15 cellular contexts compared by ENCODE assay signal in the genomic region with DNA sequence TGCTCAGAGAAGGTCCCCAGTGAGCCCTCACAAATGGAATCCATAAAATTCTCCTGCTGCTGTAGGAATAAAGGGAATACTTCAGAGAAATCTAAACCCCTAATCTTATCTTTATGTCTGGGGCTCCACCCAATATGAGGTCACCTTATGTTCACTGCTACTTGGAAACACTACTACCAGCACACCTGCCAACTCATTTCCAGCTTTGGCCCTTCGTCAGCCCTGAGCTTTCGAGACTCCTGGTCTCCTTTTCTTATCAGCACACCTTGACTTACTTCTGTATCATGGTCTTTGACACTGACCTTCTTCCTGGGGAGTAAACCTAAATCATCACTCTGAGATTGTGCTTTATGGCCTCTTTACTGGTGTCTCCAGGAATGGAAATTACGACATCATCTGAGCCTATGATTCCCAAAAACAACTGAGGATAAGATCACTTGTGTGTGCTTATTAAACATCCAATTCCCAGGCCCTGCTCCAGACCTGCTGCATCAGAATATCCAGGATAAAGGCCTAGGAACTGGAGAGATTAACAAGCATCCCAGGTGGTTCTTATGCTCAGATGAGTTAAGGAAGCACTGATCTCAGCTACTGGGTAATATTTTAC. TPM values are rescaled to one million over a fixed set of nuclear protein-coding genes. Genes with fewer than 3 reads are reported as not detected.
DNase-seq lines count a peak whose midpoint lies in the region; ATAC-seq and TF ChIP-seq lines count a peak whose summit lies in the region.
"Had no signal": no experiment of that assay in that cellular context is flagged by ENCODE, and none has a peak within 500 bp of the region (broad histone marks: within the 10 kb centered on the region; RNA-seq: fewer than 3 reads in every experiment).

No MANE protein-coding gene starts in this region.

- no peaks in the 10 kb centered on the region for H3K9me1 ChIP-seq in IMR-90 (ENCODE audit: insufficient read depth, low read length)

- H3K27ac Mint-ChIP-seq in activated CD8-positive, alpha-beta memory T cell treated with anti-CD3 and anti-CD28 coated beads, Interleukin-2, amount 10 ng/mL, durations not matched to agents 7 days and 5 days = no peak overlapping the region
- H3K27ac Mint-ChIP-seq: CD8-positive, alpha-beta T cell had no signal

- POLR2A ChIA-PET in IMR-90 (lab: Charles Lee; ENCODE audit: unreplicated experiment) = no interaction called here

- H4K8ac ChIP-seq in IMR-90 (ENCODE audit: low read depth in 2 of 2, low read length in 2 of 2) = no peak overlapping the region

- no peaks in the 10 kb centered on the region for H3K4me1 ChIP-seq in IMR-90 (ENCODE audit: control insufficient read depth, insufficient read depth, low read length)
- no peaks in the 10 kb centered on the region for H3K4me1 ChIP-seq in body of pancreas
- H3K4me1 ChIP-seq in mucosa of stomach (ENCODE audit: control insufficient read depth, insufficient read depth, low read length) = peaks cover 34% of the 10 kb centered on the region
- H3K4me1 ChIP-seq: BE2C had no signal

- H4K91ac ChIP-seq in IMR-90 (ENCODE audit: insufficient read depth, low read depth, low read length) = no peak overlapping the region

- H4K5ac ChIP-seq in IMR-90 (ENCODE audit: low read depth, low read length) = no peak overlapping the region

- H3K9ac ChIP-seq in IMR-90 (ENCODE audit: low read depth, low read length) = no peak overlapping the region
- peak overlapping the region; percentile 48 for H3K9ac ChIP-seq in mucosa of stomach (ENCODE audit: low read length)

- no peak overlapping the region for H2AK9ac ChIP-seq in IMR-90 (replicated peaks; ENCODE audit: low read depth, low read length, poor library complexity)

- no peak overlapping the region for H2BK20ac ChIP-seq in IMR-90 (ENCODE audit: low read depth, low read length)

- H3K27ac ChIP-seq in IMR-90 (ENCODE audit: insufficient read depth, low read length) = no peak overlapping the region
- no peak overlapping the region for H3K27ac ChIP-seq in body of pancreas
- H3K27ac ChIP-seq: PC-9 had no signal

- in situ Hi-C loops in IMR-90 (cut with MboI; ENCODE audit: low sequenced_read_pairs) = loop anchor here (10.0 kb wide), 1 partner anchor 164 kb away; no protein-coding TSS in a partner anchor

- H3K4me2 ChIP-seq in IMR-90 (ENCODE audit: low read depth, low read length) = no peak overlapping the region
- H3K4me2 ChIP-seq: PC-9 had no signal

- H3K4me3 ChIP-seq in IMR-90 (ENCODE audit: insufficient read depth, low read depth, low read length) = no peak overlapping the region
- no peak overlapping the region for H3K4me3 ChIP-seq in body of pancreas
- H3K4me3 ChIP-seq in mucosa of stomach (ENCODE audit: low read length) = no peak overlapping the region
- H3K4me3 ChIP-seq: PC-9 had no signal

- ATAC-seq in IMR-90 (ENCODE audit: low read depth) (no peak), body of pancreas (peak; percentile 24)
- ATAC-seq in activated CD8-positive, alpha-beta memory T cell treated with anti-CD3 and anti-CD28 coated beads, Interleukin-2, amount 10 ng/mL, durations not matched to agents 7 days and 5 days = no peak
- ATAC-seq: CD8-positive, alpha-beta T cell had no signal

- no peaks in the 10 kb centered on the region for H3K9me3 ChIP-seq in IMR-90 (ENCODE audit: control insufficient read depth, insufficient read depth, low read length)
- no peaks in the 10 kb centered on the region for H3K9me3 ChIP-seq in body of pancreas
- H3K9me3 ChIP-seq in mucosa of stomach (ENCODE audit: control insufficient read depth, low read length) = no peaks in the 10 kb centered on the region
- H3K9me3 ChIP-seq: BE2C had no signal

- H2AK5ac ChIP-seq in IMR-90 (ENCODE audit: low read depth, low read length) = no peak overlapping the region

- WGBS in IMR-90 (ENCODE audit: extremely low coverage in 2 of 2, insufficient read length in 1 of 2), 2 experiments = 40% methylated on average over 2 of the region's 3 CpGs; no CpG with 5 or more reads in 1 of the 2 experiments
- 49% methylated on average over 3 of the region's 3 CpGs for WGBS in body of pancreas, 2 donors

- H3K14ac ChIP-seq in IMR-90 (replicated peaks; ENCODE audit: low read depth, low read length) = no peak overlapping the region

- no peaks in the 10 kb centered on the region for H3K9me3 Mint-ChIP-seq in activated CD8-positive, alpha-beta memory T cell treated with anti-CD3 and anti-CD28 coated beads, Interleukin-2, amount 10 ng/mL, durations not matched to agents 7 days and 5 days (ENCODE audit: low read depth)
- H3K9me3 Mint-ChIP-seq: CD8-positive, alpha-beta T cell had no signal

- TF ChIP-seq CTCF in IMR-90 (conservative IDR thresholded peaks at IDR 0.05; ENCODE audit: low read depth, low read length) (no peak), body of pancreas (IDR thresholded peaks at IDR 0.05) (no peak), GM10266 (IDR thresholded peaks at IDR 0.05; ENCODE audit: control insufficient read depth, insufficient read depth, low read depth, missing control alignments) (no peak)

- H3K4me1 Mint-ChIP-seq in activated CD8-positive, alpha-beta memory T cell treated with anti-CD3 and anti-CD28 coated beads, Interleukin-2, amount 10 ng/mL, durations not matched to agents 7 days and 5 days = peaks cover 14% of the 10 kb centered on the region

- H3K27me3 ChIP-seq in IMR-90 (ENCODE audit: control insufficient read depth, insufficient read depth, low read length) (no peaks in the 10 kb centered on the region), body of pancreas (no peaks in the 10 kb centered on the region), mucosa of stomach (ENCODE audit: control insufficient read depth, insufficient read depth, low read length) (no peaks in the 10 kb centered on the region)
- H3K27me3 ChIP-seq: BE2C had no signal

- H3K36me3 ChIP-seq in IMR-90 (ENCODE audit: control insufficient read depth, insufficient read depth, low read length) (no peaks in the 10 kb centered on the region), body of pancreas (replicated peaks in 1 of 2; ENCODE audit: insufficient read depth in 1 of 2, low read depth in 2 of 2) (no peaks in the 10 kb centered on the region), mucosa of stomach (ENCODE audit: control insufficient read depth, insufficient read depth, low read length) (no peaks in the 10 kb centered on the region)
- H3K36me3 ChIP-seq: BE2C had no signal

- H2BK15ac ChIP-seq in IMR-90 (ENCODE audit: low read depth, low read length) = no peak overlapping the region; the same call in 2 of the 3 replicates

- H2BK5ac ChIP-seq in IMR-90 (ENCODE audit: low read depth, low read length, poor library complexity, severe bottlenecking) = no peak overlapping the region

- no peaks in the 10 kb centered on the region for H3K27me3 Mint-ChIP-seq in activated CD8-positive, alpha-beta memory T cell treated with anti-CD3 and anti-CD28 coated beads, Interleukin-2, amount 10 ng/mL, durations not matched to agents 7 days and 5 days

- no peak overlapping the region for H3K4me3 Mint-ChIP-seq in activated CD8-positive, alpha-beta memory T cell treated with anti-CD3 and anti-CD28 coated beads, Interleukin-2, amount 10 ng/mL, durations not matched to agents 7 days and 5 days
- H3K4me3 Mint-ChIP-seq: CD8-positive, alpha-beta T cell had no signal

- no peak overlapping the region for H3K4ac ChIP-seq in IMR-90 (ENCODE audit: low read depth, low read length)

- no peaks in the 10 kb centered on the region for H3K79me1 ChIP-seq in IMR-90 (ENCODE audit: low read depth in 1 of 2, low read length in 2 of 2)

- H3K56ac ChIP-seq in IMR-90 (ENCODE audit: extremely low read depth, insufficient read depth, low read length) = no peak overlapping the region

- no peak overlapping the region for H3K18ac ChIP-seq in IMR-90 (ENCODE audit: low read depth, low read length)

- no peak overlapping the region for H2AFZ ChIP-seq in IMR-90 (replicated peaks; ENCODE audit: low read length, poor library complexity)
- H2AFZ ChIP-seq: PC-9 had no signal

- DNase-seq in IMR-90 (no peak), body of pancreas (no peak), ureter (ENCODE audit: low spot score) (no peak), GM10266 (ENCODE audit: extremely low spot score) (no peak), NCI-H2196 (lab: John Stamatoyannopoulos, UW; ENCODE audit: unreplicated experiment) (no peak)
- DNase-seq in activated CD8-positive, alpha-beta memory T cell treated with anti-CD3 and anti-CD28 coated beads, Interleukin-2, amount 10 ng/mL, durations not matched to agents 7 days and 5 days = no peak
- DNase-seq: BE2C; CD8-positive, alpha-beta T cell; DMS 273 treated with DMSO at 0.1 percent for 48 hours; MV-4-11; NCI-H1436; NCI-H2029 treated with DMSO at 0.1 percent for 48 hours; NCI-H524; PC-9 had no signal

- no peak overlapping the region for H2BK120ac ChIP-seq in IMR-90 (ENCODE audit: low read depth, low read length)

- H3K36me3 Mint-ChIP-seq in activated CD8-positive, alpha-beta memory T cell treated with anti-CD3 and anti-CD28 coated beads, Interleukin-2, amount 10 ng/mL, durations not matched to agents 7 days and 5 days = peaks cover 2% of the 10 kb centered on the region
- H3K36me3 Mint-ChIP-seq: CD8-positive, alpha-beta T cell had no signal

- TF ChIP-seq POLR2A in IMR-90 (IDR thresholded peaks at IDR 0.05; ENCODE audit: low read depth, low read length) (no peak), body of pancreas (IDR thresholded peaks at IDR 0.05) (no peak)

- CTCF ChIA-PET in IMR-90 (lab: Yijun Ruan, JAX) = no interaction called here
- CTCF ChIA-PET in activated CD8-positive, alpha-beta memory T cell treated with anti-CD3 and anti-CD28 coated beads, Interleukin-2, amount 10 ng/mL, durations not matched to agents 7 days and 5 days (lab: Charles Lee) = no interaction called here

- intact Hi-C loops in IMR-90 (cut with micrococcal nuclease) (no loop called here), body of pancreas (cut with DNase I) (loop anchor here (10.0 kb wide), 1 partner anchor 174 kb away; no protein-coding TSS in a partner anchor)

- no TSS peak for BruUV-seq in IMR-90 (replicated peaks; lab: Mats Ljungman, UMichigan)

- no peak overlapping the region for H3K23ac ChIP-seq in IMR-90 (ENCODE audit: low read depth, low read length)

- no peak for TF ChIP-seq RAD21 in IMR-90 (IDR thresholded peaks at IDR 0.05; ENCODE audit: low read length)

- no peaks in the 10 kb centered on the region for H4K20me1 ChIP-seq in IMR-90 (ENCODE audit: insufficient read depth, low read length)

- dilution Hi-C loops in IMR-90 (cut with HindIII; ENCODE audit: low sequenced_read_pairs, unreplicated experiment) = no loop called here

RNA-seq across cellular contexts. Expression of gene ASNSD1, which starts 22.2 kb away (rescaled TPM):
- 35.7 and 67.5 TPM in 2 replicates for total RNA-seq in IMR-90 (2012; rRNA removed)
- 20.0 and 29.1 TPM in 2 replicates for polyA plus RNA-seq in IMR-90 (2012; rRNA removed)
- polyA plus RNA-seq in IMR-90 (2012; cell fraction: cytosol; rRNA removed) = 8.7 and 10.1 TPM in 2 replicates
- polyA plus RNA-seq in IMR-90 (2012; cell fraction: nucleus; rRNA removed; ENCODE audit: low replicate concordance) = 3.1 and 9.5 TPM in 2 replicates
- total RNA-seq in body of pancreas = 10 to 100 TPM in 1 of 2 donors, 1 to 10 TPM in 1; 9.6 to 22.8 TPM
- total RNA-seq in activated CD8-positive, alpha-beta memory T cell treated with anti-CD3 and anti-CD28 coated beads, Interleukin-2, amount 10 ng/mL, durations not matched to agents 7 days and 5 days = 10 to 100 TPM; 30.7 to 39.1 TPM
- 32.1 TPM for total RNA-seq in ureter

RNA-seq across cellular contexts. Expression of gene ANKAR, which starts 35.4 kb away (rescaled TPM):
- total RNA-seq in IMR-90 (2012; rRNA removed) (2.2 and 4.4 TPM in 2 replicates), body of pancreas (10 to 100 TPM; 10.9 to 14.3 TPM), ureter (18.7 TPM)
- 0.96 and 1.1 TPM in 2 replicates for polyA plus RNA-seq in IMR-90 (2012; rRNA removed)
- polyA plus RNA-seq in IMR-90 (2012; cell fraction: cytosol; rRNA removed) = 0.25 and 0.53 TPM in 2 replicates
- polyA plus RNA-seq in IMR-90 (2012; cell fraction: nucleus; rRNA removed; ENCODE audit: low replicate concordance) = 0.66 and 3.6 TPM in 2 replicates
- 1 to 10 TPM; 4.8 to 9.3 TPM for total RNA-seq in activated CD8-positive, alpha-beta memory T cell treated with anti-CD3 and anti-CD28 coated beads, Interleukin-2, amount 10 ng/mL, durations not matched to agents 7 days and 5 days

RNA-seq across cellular contexts. Expression of gene SLC40A1, which starts 58.5 kb away (rescaled TPM):
- total RNA-seq in IMR-90 (2012; rRNA removed) (3.9 and 5.0 TPM in 2 replicates), body of pancreas (10 to 100 TPM; 30.3 to 61.2 TPM), ureter (39.9 TPM)
- 1.3 and 1.5 TPM in 2 replicates for polyA plus RNA-seq in IMR-90 (2012; rRNA removed)
- polyA plus RNA-seq in IMR-90 (2012; cell fraction: cytosol; rRNA removed) = 1.0 and 1.5 TPM in 2 replicates
- polyA plus RNA-seq in IMR-90 (2012; cell fraction: nucleus; rRNA removed; ENCODE audit: low replicate concordance) = 0.25 and 1.4 TPM in 2 replicates
- total RNA-seq in activated CD8-positive, alpha-beta memory T cell treated with anti-CD3 and anti-CD28 coated beads, Interleukin-2, amount 10 ng/mL, durations not matched to agents 7 days and 5 days = 1 to 10 TPM in 1 of 2 experiments, under 1 TPM in 1; 0.47 to 1.3 TPM
